24 cellular contexts compared by ENCODE assay signal in the genomic region with DNA sequence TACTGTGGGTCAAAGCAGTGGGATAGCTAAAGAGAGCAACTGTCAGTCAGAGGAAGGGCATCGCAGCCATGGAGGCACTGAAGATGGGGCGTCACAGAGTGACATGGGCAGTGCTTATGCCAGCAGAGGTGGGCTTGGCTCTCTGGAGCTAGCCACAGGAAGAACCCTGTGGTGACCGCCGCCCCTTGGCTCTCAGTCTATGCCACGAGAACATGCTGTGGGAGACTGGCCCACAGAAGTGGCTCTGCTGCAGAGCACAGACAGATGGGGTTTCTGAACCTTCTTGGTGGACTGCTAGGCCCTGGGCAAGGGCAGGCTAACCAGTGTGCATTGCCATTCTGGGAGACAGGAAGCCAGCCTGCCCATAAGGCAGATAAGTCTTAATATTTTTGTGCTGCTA.
"Had no signal": no experiment of that assay in that cellular context is flagged by ENCODE, and none has a peak within 500 bp of the region (broad histone marks: within the 10 kb centered on the region; RNA-seq: fewer than 3 reads in every experiment).

No MANE protein-coding gene starts in this region.

- H3K27ac Mint-ChIP-seq: activated CD4-positive, alpha-beta memory T cell treated with anti-CD3 and anti-CD28 coated beads, Interleukin-2, amount 10 ng/mL, durations not matched to agents 7 days and 5 days; activated naive CD4-positive, alpha-beta T cell treated with anti-CD3 and anti-CD28 coated beads, Interleukin-2, amount 50 U/mL, for 72 hours; activated T-cell treated with anti-CD3 and anti-CD28 coated beads, Interleukin-2, amount 50 U/mL, for 24 hours; activated T-helper 17 cell treated with anti-CD3 and anti-CD28 coated beads, Interleukin-2, amount 50 U/mL, for 72 hours; nephron; T-cell had no signal

- H3K27me3 Mint-ChIP-seq: activated T-helper 17 cell treated with anti-CD3 and anti-CD28 coated beads, Interleukin-2, amount 50 U/mL, for 72 hours had no signal

- DNase-seq: activated CD4-positive, alpha-beta memory T cell treated with anti-CD3 and anti-CD28 coated beads, Interleukin-2, amount 10 ng/mL, durations not matched to agents 7 days and 5 days; activated CD4-positive, alpha-beta T cell treated with anti-CD3 and anti-CD28 coated beads for 48 hours; activated CD8-positive, alpha-beta memory T cell treated with anti-CD3 and anti-CD28 coated beads, Interleukin-2, amount 50 U/mL, for 48 hours; activated naive CD4-positive, alpha-beta T cell; activated T-cell treated with anti-CD3 and anti-CD28 coated beads, Interleukin-2, amount 50 U/mL, for 24 hours; adrenal gland; aorta; body of pancreas; colonic mucosa; effector CD8-positive, alpha-beta T cell; gastrocnemius medialis; glutamatergic neuron; left ventricle myocardium inferior; mucosa of descending colon; pancreas; stimulated activated CD4-positive, alpha-beta T cell treated with anti-CD3 and anti-CD28 coated beads, Interleukin-15, amount 100 ng/mL, for 24 hours; stimulated activated CD4-positive, alpha-beta T cell treated with anti-CD3 and anti-CD28 coated beads, Interleukin-2, amount 100 ng/mL, for 24 hours; stimulated activated naive CD4-positive, alpha-beta T cell; T-cell; WERI-Rb-1 had no signal

- H3K36me3 Mint-ChIP-seq: T-cell had no signal

- H3K9me3 Mint-ChIP-seq: activated naive CD4-positive, alpha-beta T cell treated with anti-CD3 and anti-CD28 coated beads, Interleukin-2, amount 50 U/mL, for 72 hours; activated T-cell treated with anti-CD3 and anti-CD28 coated beads, Interleukin-2, amount 50 U/mL, for 24 hours; activated T-helper 17 cell treated with anti-CD3 and anti-CD28 coated beads, Interleukin-2, amount 50 U/mL, for 72 hours; T-cell had no signal

- H3K4me3 Mint-ChIP-seq: activated CD4-positive, alpha-beta memory T cell treated with anti-CD3 and anti-CD28 coated beads, Interleukin-2, amount 10 ng/mL, durations not matched to agents 7 days and 5 days; activated T-cell treated with anti-CD3 and anti-CD28 coated beads, Interleukin-2, amount 50 U/mL, for 24 hours; activated T-helper 17 cell treated with anti-CD3 and anti-CD28 coated beads, Interleukin-2, amount 50 U/mL, for 72 hours; nephron; T-cell had no signal

- ATAC-seq: activated CD4-positive, CD25-positive, alpha-beta regulatory T cell treated with anti-CD3 and anti-CD28 coated beads, Interleukin-2, amount 50 U/mL, for 24 hours; activated naive CD4-positive, alpha-beta T cell treated with anti-CD3 and anti-CD28 coated beads, Interleukin-2, amount 50 U/mL, for 72 hours; activated T-helper 17 cell treated with anti-CD3 and anti-CD28 coated beads, Interleukin-2, amount 50 U/mL, for 72 hours; body of pancreas; gastrocnemius medialis; mucosa of descending colon; pancreas; T-cell had no signal
